ENCODE assay signal across 1 cellular context in the genomic region with DNA sequence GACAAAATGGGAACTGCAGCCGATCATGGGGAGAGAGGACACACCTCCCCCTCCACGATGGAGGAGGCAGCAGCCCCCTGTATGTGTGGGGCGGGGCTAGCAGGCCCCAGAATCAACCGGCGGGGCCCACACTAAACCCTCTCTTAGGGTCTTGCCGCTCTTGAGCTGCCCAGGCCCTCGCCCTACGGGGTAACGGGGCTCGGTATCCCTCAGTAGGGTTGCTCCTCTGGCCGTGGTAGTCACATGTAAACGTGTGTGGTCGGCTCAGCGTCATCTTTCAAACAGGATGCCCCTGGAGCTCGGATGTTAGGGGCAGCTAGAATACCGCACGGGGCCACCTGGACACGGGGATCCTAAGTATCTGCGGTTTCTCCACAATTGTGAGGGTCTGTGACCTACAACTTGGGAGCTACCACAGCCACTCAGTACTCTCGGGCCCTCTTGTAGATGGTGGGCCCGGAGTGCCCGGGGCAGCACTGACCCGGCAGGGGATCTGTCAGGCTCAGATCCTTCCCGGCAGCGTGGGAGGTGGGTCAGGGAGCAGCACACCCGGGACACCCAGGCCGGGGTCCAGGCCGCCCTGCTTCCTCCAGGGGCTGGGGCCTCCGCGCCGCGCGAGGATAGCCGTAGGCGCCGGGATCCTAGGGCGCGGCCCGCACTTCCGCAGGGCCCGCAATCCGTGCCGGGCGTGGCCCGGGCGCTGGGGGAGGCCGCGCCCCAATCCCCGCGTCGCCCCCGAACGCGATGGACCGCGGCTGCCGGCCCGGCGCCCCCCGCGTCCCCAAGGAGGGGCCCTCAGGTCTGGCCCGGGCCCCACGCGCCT.
A peak's percentile ranks its signal among the peaks of the same experiment; 100 is the strongest.
TF ChIP-seq lines count a peak whose summit lies in the region.

No MANE protein-coding gene starts in this region.

TF ChIP-seq in HEK293, 187 proteins besides CTCF, POLR2A, EP300 and RAD21 (continued from another document):
- no peak for TF ChIP-seq ZNF449 (tag by site-specific recombination; IDR thresholded peaks at IDR 0.05)
- no peak for TF ChIP-seq ZNF114 (tag by site-specific recombination; IDR thresholded peaks at IDR 0.05)
- TF ChIP-seq, protein P1, sequence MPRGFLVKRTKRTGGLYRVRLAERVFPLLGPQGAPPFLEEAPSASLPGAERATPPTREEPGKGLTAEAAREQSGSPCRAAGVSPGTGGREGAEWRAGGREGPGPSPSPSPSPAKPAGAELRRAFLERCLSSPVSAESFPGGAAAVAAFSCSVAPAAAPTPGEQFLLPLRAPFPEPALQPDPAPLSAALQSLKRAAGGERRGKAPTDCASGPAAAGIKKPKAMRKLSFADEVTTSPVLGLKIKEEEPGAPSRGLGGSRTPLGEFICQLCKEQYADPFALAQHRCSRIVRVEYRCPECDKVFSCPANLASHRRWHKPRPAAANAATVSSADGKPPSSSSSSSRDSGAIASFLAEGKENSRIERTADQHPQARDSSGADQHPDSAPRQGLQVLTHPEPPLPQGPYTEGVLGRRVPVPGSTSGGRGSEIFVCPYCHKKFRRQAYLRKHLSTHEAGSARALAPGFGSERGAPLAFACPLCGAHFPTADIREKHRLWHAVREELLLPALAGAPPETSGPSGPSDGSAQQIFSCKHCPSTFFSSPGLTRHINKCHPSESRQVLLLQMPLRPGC (tag by site-specific recombination; IDR thresholded peaks at IDR 0.05), result 0 out of 2 replicates have a peak, but pooled peaks have one; percentile 9
- no peak for TF ChIP-seq ZNF292 (tag by site-specific recombination; IDR thresholded peaks at IDR 0.05; ENCODE audit: borderline replicate concordance, low read depth)
- no peak for TF ChIP-seq ZNF362 (tag by site-specific recombination; IDR thresholded peaks at IDR 0.05)
- TF ChIP-seq KLF10 (tag by site-specific recombination; IDR thresholded peaks at IDR 0.05), result no peak; the same call in 1 of the 2 replicates
- TF ChIP-seq ZNF624 (tag by site-specific recombination; IDR thresholded peaks at IDR 0.05), result no peak
